In genomic region chr19:51462276-51462675, GRCh38 we compare ENCODE assay signal across 27 cellular contexts. TPM values are rescaled to one million over a fixed set of nuclear protein-coding genes. Genes with fewer than 3 reads are reported as not detected.
A peak's percentile ranks its signal among the peaks of the same experiment; 100 is the strongest.
DNase-seq lines count a peak whose midpoint lies in the region; ATAC-seq, FAIRE-seq and TF ChIP-seq lines count a peak whose summit lies in the region.
"Had no signal": no experiment of that assay in that cellular context is flagged by ENCODE, and none has a peak within 500 bp of the region (broad histone marks: within the 10 kb centered on the region; RNA-seq: fewer than 3 reads in every experiment).

No MANE protein-coding gene starts in this region.

- intact Hi-C loops in K562 (cut with micrococcal nuclease) = no loop called here
- intact Hi-C loops in posterior vena cava (cut with DNase I) = loop anchor here in 1 of 2 donors (10.0 kb wide), 1 partner anchor 193 kb away; no protein-coding TSS in a partner anchor
- intact Hi-C loops in left ventricle myocardium superior (cut with micrococcal nuclease) = no loop called here

- peaks cover 24% of the 10 kb centered on the region for H3K79me2 ChIP-seq in K562 (ENCODE audit: control insufficient read depth, insufficient read depth, low read length)

- TF ChIP-seq POLR2A in K562 (conservative IDR thresholded peaks at IDR 0.05) = no peak

- POLR2A ChIA-PET in K562 (lab: Yijun Ruan, JAX) = interaction anchor here (2.2 kb wide), 1 partner anchor 11 kb away, joined by 5 read pairs; no protein-coding TSS in a partner anchor

- H3K4me2 ChIP-seq in BLaER1 treated with 17β-estradiol and CSF1 and Interleukin-3, amounts not matched to agents 10 nM and 100 nM = peak overlapping the region in 6 of 11 experiments; percentile 64 to 91 (median 80); a peak in 11 of 22 replicates
- no peak overlapping the region for H3K4me2 ChIP-seq in K562 (ENCODE audit: insufficient read depth, low read length)

- no peaks in the 10 kb centered on the region for H3K9me3 ChIP-seq in BLaER1 treated with 17β-estradiol and CSF1 and Interleukin-3, amounts not matched to agents 10 nM and 100 nM (replicated peaks in 1 of 11)
- H3K9me3 ChIP-seq in K562 (replicated peaks; ENCODE audit: control insufficient read depth, insufficient read depth, low read depth, low read length) = no peaks in the 10 kb centered on the region
- H3K9me3 ChIP-seq: Peyer's patch, SJSA1 had no signal

- ATAC-seq in K562 = no peak
- no peak for ATAC-seq in left ventricle myocardium superior

- no peaks in the 10 kb centered on the region for H4K20me1 ChIP-seq in BLaER1 treated with 17β-estradiol and CSF1 and Interleukin-3, amounts not matched to agents 10 nM and 100 nM
- H4K20me1 ChIP-seq in K562 (replicated peaks; ENCODE audit: control insufficient read depth, insufficient read depth, low read length) = no peaks in the 10 kb centered on the region

- H3K4me3 ChIP-seq in BLaER1 treated with 17β-estradiol and CSF1 and Interleukin-3, amounts not matched to agents 10 nM and 100 nM = no peak overlapping the region
- no peak overlapping the region for H3K4me3 ChIP-seq in HL-60 (replicated peaks; ENCODE audit: insufficient read depth, low read length)
- H3K4me3 ChIP-seq in K562 = no peak overlapping the region
- H3K4me3 ChIP-seq: GM12878, GM23248, Peyer's patch, SJSA1 had no signal

- H3K27me3 ChIP-seq in BLaER1 treated with 17β-estradiol and CSF1 and Interleukin-3, amounts not matched to agents 10 nM and 100 nM = peaks cover 0 to 12% (median 0%) of the 10 kb centered on the region in 11 experiments; a peak in 6 of 22 replicates
- H3K27me3 ChIP-seq in HL-60 (ENCODE audit: insufficient read depth, poor library complexity, severe bottlenecking) (no peaks in the 10 kb centered on the region), K562 (ENCODE audit: control insufficient read depth in 2 of 2, insufficient read depth in 2 of 2, low read length in 2 of 2) (no peaks in the 10 kb centered on the region)
- H3K27me3 ChIP-seq: Peyer's patch, SJSA1 had no signal

- no peak for TF ChIP-seq EP300 in K562 (IDR thresholded peaks at IDR 0.05; ENCODE audit: low read length)

- H3K36me3 ChIP-seq in BLaER1 treated with 17β-estradiol and CSF1 and Interleukin-3, amounts not matched to agents 10 nM and 100 nM = no peaks in the 10 kb centered on the region
- no peaks in the 10 kb centered on the region for H3K36me3 ChIP-seq in K562 (ENCODE audit: control insufficient read depth, insufficient read depth, low read length)
- H3K36me3 ChIP-seq: Peyer's patch, SJSA1 had no signal

- CTCF ChIA-PET in K562 (lab: Yijun Ruan, JAX; ENCODE audit: low intra/inter-chr PET ratio) = no interaction called here

- no peak overlapping the region for H2AFZ ChIP-seq in K562 (ENCODE audit: low read depth, low read length)
- H2AFZ ChIP-seq: GM23248 had no signal

- in situ Hi-C loops in K562 (cut with MboI) = no loop called here

- H3K9me1 ChIP-seq in K562 (ENCODE audit: control insufficient read depth, insufficient read depth, low read length) = no peaks in the 10 kb centered on the region

- no peak for TF ChIP-seq RAD21 in K562 (CRISPR knock-in tag; conservative IDR thresholded peaks at IDR 0.05 in 1 of 2, IDR thresholded peaks at IDR 0.05 in 1 of 2)

- WGBS in K562 (ENCODE audit: insufficient coverage, low coverage, missing lambda C conversion rate) = 86% methylated on average over 7 of the region's 7 CpGs

- peak overlapping the region in 2 of 11 experiments; percentile 50 to 65; a peak in 2 of 22 replicates for H3K27ac ChIP-seq in BLaER1 treated with 17β-estradiol and CSF1 and Interleukin-3, amounts not matched to agents 10 nM and 100 nM
- peak overlapping the region; percentile 88 for H3K27ac ChIP-seq in HL-60 (replicated peaks)
- no peak overlapping the region for H3K27ac ChIP-seq in K562 (ENCODE audit: extremely low read depth, low read depth, low read length)
- H3K27ac ChIP-seq: GM23248, SJSA1 had no signal

- 0 out of 22 replicates have a peak overlapping the region, but pooled peaks of 1 of the 11 experiments have one; percentile 17 for H3K9ac ChIP-seq in BLaER1 treated with 17β-estradiol and CSF1 and Interleukin-3, amounts not matched to agents 10 nM and 100 nM
- H3K9ac ChIP-seq in K562 (ENCODE audit: insufficient read depth in 1 of 2, low read depth in 2 of 2, low read length in 2 of 2) = 0 out of 4 replicates have a peak overlapping the region, but pooled peaks of 1 of the 2 experiments have one; percentile 73
- H3K9ac ChIP-seq: GM23248 had no signal

- DNase-seq in HL-60 (ENCODE audit: low read depth in 1 of 2, low spot score in 1 of 2) (no peak), K562 (ENCODE audit: extremely low read depth in 1 of 4, low spot score in 3 of 4) (no peak), posterior vena cava (ENCODE audit: low spot score) (peak; percentile 74), left ventricle myocardium superior (no peak), NCI-H226 (no peak), EL (no peak)
- no peak for DNase-seq in NK-92 treated with Interleukin-12 subunit alpha and Interleukin-12 subunit beta, amount 100 ng/mL, for 24 hours (lab: John Stamatoyannopoulos, UW)
- DNase-seq: Caco-2, DMS 273 treated with DMSO at 0.1 percent for 48 hours, DMS79 treated with DMSO at 0.1 percent for 48 hours, GM23248, H9, HFFc6, MM.1S, NCI-H1092 treated with DMSO at 0.1 percent for 48 hours, NCI-H1436 treated with DMSO at 0.1 percent for 48 hours, NCI-H1930, NCI-H510A treated with DMSO at 0.1 percent for 48 hours, NCI-H774 had no signal

- no TSS peak for BruUV-seq in K562 (replicated peaks; lab: Mats Ljungman, UMichigan)

- no peak for FAIRE-seq in K562 (lab: Jason Lieb, UNC)
- FAIRE-seq: GM12878 had no signal

- TF ChIP-seq CTCF in HL-60 (IDR thresholded peaks at IDR 0.05; ENCODE audit: insufficient read depth, low read length) = no peak
- TF ChIP-seq CTCF in K562 (IDR thresholded peaks at IDR 0.05 in 2 of 3, conservative IDR thresholded peaks at IDR 0.05 in 1 of 3; ENCODE audit: insufficient read depth in 2 of 3, low read depth in 1 of 3, low read length in 3 of 3) = no peak

- H3K4me1 ChIP-seq in BLaER1 treated with 17β-estradiol and CSF1 and Interleukin-3, amounts not matched to agents 10 nM and 100 nM = peaks cover 17 to 54% (median 32%) of the 10 kb centered on the region in 10 experiments
- H3K4me1 ChIP-seq in K562 (replicated peaks in 1 of 2; ENCODE audit: control insufficient read depth in 2 of 2, insufficient read depth in 2 of 2, low read length in 2 of 2) = peaks cover 13 to 35% of the 10 kb centered on the region in 2 experiments
- H3K4me1 ChIP-seq: Caco-2, Peyer's patch, SJSA1 had no signal

RNA-seq across cellular contexts. Expression of gene SIGLEC8, which starts 4.0 kb away (rescaled TPM):
- total RNA-seq in K562 (2011; cell fraction: chromatin; rRNA removed; ENCODE audit: low replicate concordance) = 0.65 and 2.4 TPM in 2 replicates
- 0.50 and 0.79 TPM in 2 replicates for total RNA-seq in K562 (2011; cell fraction: nucleolus; rRNA removed)
- total RNA-seq in K562 (2011; cell fraction: nucleoplasm; rRNA removed) = 0.53 and 0.95 TPM in 2 replicates
- 0.45 and 0.59 TPM in 2 replicates for total RNA-seq in K562 (2014; rRNA removed)
- 0.22 and 0.29 TPM in 2 replicates for total RNA-seq in K562 (2014; rRNA removed; fragmentation: Illumina TruSeq; extraction: Trizol)
- total RNA-seq in K562 (2015; rRNA removed; fragmentation: Illumina TruSeq; extraction: Trizol) = 0.45 and 0.65 TPM in 2 replicates
- total RNA-seq in K562 (2021) = 0.44 and 0.49 TPM in 2 replicates
- 0.61 and 0.76 TPM in 2 replicates for polyA plus RNA-seq in K562 (2011; rRNA removed)
- polyA plus RNA-seq in K562 (2011; cell fraction: cytosol; rRNA removed) = 0.74 and 1.2 TPM in 2 replicates
- 1.3 and 1.8 TPM in 2 replicates for polyA plus RNA-seq in K562 (2011; cell fraction: nucleus; rRNA removed)
- 0.91 and 2.7 TPM in 2 replicates for polyA plus RNA-seq in K562 (2012)
- polyA plus RNA-seq in K562 (2014; fragmentation: Illumina TruSeq; extraction: Trizol) = 0.39 and 0.44 TPM in 2 replicates
- polyA plus RNA-seq in K562 (2014; fragmentation: Nextera tagmentation; extraction: Ambion mirVana) = under 1 TPM; 0.04 to 0.07 TPM
- 0.19 and 0.25 TPM in 2 replicates for polyA plus RNA-seq in K562 (2014; rRNA removed)
- polyA minus RNA-seq in K562 (2011; rRNA and poly(A)+ RNA removed) = 0.25 and 0.48 TPM in 2 replicates
- polyA minus RNA-seq in K562 (2011; cell fraction: cytosol; rRNA and poly(A)+ RNA removed) = 1.5 TPM in 1 of 2 replicates, not detected in the other
- polyA minus RNA-seq in K562 (2011; cell fraction: nucleus; rRNA and poly(A)+ RNA removed) = 0.54 TPM in 1 of 2 replicates, not detected in the other
- under 1 TPM; 0.19 to 0.42 TPM for total RNA-seq in posterior vena cava
- 0.15 TPM for total RNA-seq in left ventricle myocardium superior
- total RNA-seq: A673; Caco-2; CD4-positive, alpha-beta memory T cell; GM12878; GM23248; H9; HFFc6; LHCN-M2; SJSA1 had no signal
- polyA plus RNA-seq: BJ; CD4-positive, alpha-beta memory T cell; GM12878; GM23248 had no signal

RNA-seq across cellular contexts. Expression of gene CEACAM18, which starts 16.1 kb away (rescaled TPM):
- 0.67 and 0.93 TPM in 2 replicates for total RNA-seq in K562 (2011; cell fraction: chromatin; rRNA removed; ENCODE audit: low replicate concordance)
- 0.17 and 0.66 TPM in 2 replicates for total RNA-seq in K562 (2011; cell fraction: nucleolus; rRNA removed)
- total RNA-seq in K562 (2011; cell fraction: nucleoplasm; rRNA removed) = 1.0 and 1.4 TPM in 2 replicates
- total RNA-seq in K562 (2014; rRNA removed) (0.09 and 0.16 TPM in 2 replicates), K562 (2014; rRNA removed; fragmentation: Illumina TruSeq; extraction: Trizol) (0.22 TPM in 1 of 2 replicates, not detected in the other), K562 (2015; rRNA removed; fragmentation: Illumina TruSeq; extraction: Trizol) (0.18 and 0.23 TPM in 2 replicates), K562 (2021) (0.16 and 0.24 TPM in 2 replicates), posterior vena cava (not detected), left ventricle myocardium superior (not detected)
- polyA plus RNA-seq in K562 (2011; rRNA removed) (0.07 and 0.11 TPM in 2 replicates), K562 (2014; fragmentation: Illumina TruSeq; extraction: Trizol) (not detected in 2 replicates), K562 (2014; fragmentation: Nextera tagmentation; extraction: Ambion mirVana) (under 1 TPM in 1 of 2 experiments, not detected in 1; 0.08 TPM), K562 (2014; rRNA removed) (not detected in 2 replicates)
- 0.07 TPM in 1 of 2 replicates, not detected in the other for polyA plus RNA-seq in K562 (2011; cell fraction: cytosol; rRNA removed)
- polyA plus RNA-seq in K562 (2011; cell fraction: nucleus; rRNA removed) = 0.11 and 0.13 TPM in 2 replicates
- polyA plus RNA-seq in K562 (2012) = 0.06 and 0.13 TPM in 2 replicates
- 0.60 TPM in 1 of 2 replicates, not detected in the other for polyA minus RNA-seq in K562 (2011; rRNA and poly(A)+ RNA removed)
- not detected in 2 replicates for polyA minus RNA-seq in K562 (2011; cell fraction: cytosol; rRNA and poly(A)+ RNA removed)
- 0.56 TPM in 1 of 2 replicates, not detected in the other for polyA minus RNA-seq in K562 (2011; cell fraction: nucleus; rRNA and poly(A)+ RNA removed)
- total RNA-seq: A673; Caco-2; CD4-positive, alpha-beta memory T cell; GM12878; GM23248; H9; HFFc6; LHCN-M2; SJSA1 had no signal
- polyA plus RNA-seq: BJ; CD4-positive, alpha-beta memory T cell; GM12878; GM23248 had no signal

RNA-seq across cellular contexts. Expression of gene SIGLEC12, which starts 39.3 kb away (rescaled TPM):
- total RNA-seq in K562 (2011; cell fraction: chromatin; rRNA removed; ENCODE audit: low replicate concordance) = 1.7 and 3.3 TPM in 2 replicates
- 3.0 TPM in 2 replicates for total RNA-seq in K562 (2011; cell fraction: nucleolus; rRNA removed)
- total RNA-seq in K562 (2011; cell fraction: nucleoplasm; rRNA removed) = 2.5 and 2.7 TPM in 2 replicates
- total RNA-seq in K562 (2014; rRNA removed) = 0.45 and 0.69 TPM in 2 replicates
- 0.26 and 0.33 TPM in 2 replicates for total RNA-seq in K562 (2014; rRNA removed; fragmentation: Illumina TruSeq; extraction: Trizol)
- total RNA-seq in K562 (2015; rRNA removed; fragmentation: Illumina TruSeq; extraction: Trizol) = 0.83 and 0.90 TPM in 2 replicates
- total RNA-seq in K562 (2021) = 0.69 and 0.83 TPM in 2 replicates
- 1.3 and 3.1 TPM in 2 replicates for polyA plus RNA-seq in K562 (2011; rRNA removed)
- 1.9 and 2.3 TPM in 2 replicates for polyA plus RNA-seq in K562 (2011; cell fraction: cytosol; rRNA removed)
- 7.8 and 9.4 TPM in 2 replicates for polyA plus RNA-seq in K562 (2011; cell fraction: nucleus; rRNA removed)
- 0.90 and 2.6 TPM in 2 replicates for polyA plus RNA-seq in K562 (2012)
- 0.61 and 1.3 TPM in 2 replicates for polyA plus RNA-seq in K562 (2014; fragmentation: Illumina TruSeq; extraction: Trizol)
- under 1 TPM; 0.08 to 0.10 TPM for polyA plus RNA-seq in K562 (2014; fragmentation: Nextera tagmentation; extraction: Ambion mirVana)
- polyA plus RNA-seq in K562 (2014; rRNA removed) = 0.54 and 0.85 TPM in 2 replicates
- 2.0 and 2.7 TPM in 2 replicates for polyA minus RNA-seq in K562 (2011; rRNA and poly(A)+ RNA removed)
- 1.5 TPM in 1 of 2 replicates, not detected in the other for polyA minus RNA-seq in K562 (2011; cell fraction: cytosol; rRNA and poly(A)+ RNA removed)
- polyA minus RNA-seq in K562 (2011; cell fraction: nucleus; rRNA and poly(A)+ RNA removed) = 2.7 and 6.8 TPM in 2 replicates
- total RNA-seq in posterior vena cava = under 1 TPM; 0.42 to 1.00 TPM
- total RNA-seq in left ventricle myocardium superior = not detected
- total RNA-seq: A673; Caco-2; CD4-positive, alpha-beta memory T cell; GM23248; H9; HFFc6; LHCN-M2; SJSA1 had no signal
- polyA plus RNA-seq: BJ; CD4-positive, alpha-beta memory T cell; GM23248 had no signal

RNA-seq across cellular contexts. Expression of gene SIGLEC10, which starts 44.8 kb away (rescaled TPM):
- total RNA-seq in K562 (2011; cell fraction: chromatin; rRNA removed; ENCODE audit: low replicate concordance) = 0.35 TPM in 1 of 2 replicates, not detected in the other
- total RNA-seq in K562 (2011; cell fraction: nucleolus; rRNA removed) = 0.17 TPM in 1 of 2 replicates, not detected in the other
- not detected in 2 replicates for total RNA-seq in K562 (2011; cell fraction: nucleoplasm; rRNA removed)
- total RNA-seq in K562 (2014; rRNA removed) = 0.57 and 1.1 TPM in 2 replicates
- 0.26 and 0.33 TPM in 2 replicates for total RNA-seq in K562 (2014; rRNA removed; fragmentation: Illumina TruSeq; extraction: Trizol)
- total RNA-seq in K562 (2015; rRNA removed; fragmentation: Illumina TruSeq; extraction: Trizol) = 1.8 and 2.2 TPM in 2 replicates
- 0.58 and 0.95 TPM in 2 replicates for total RNA-seq in K562 (2021)
- 0.39 and 1.2 TPM in 2 replicates for polyA plus RNA-seq in K562 (2011; rRNA removed)
- 0.66 and 1.7 TPM in 2 replicates for polyA plus RNA-seq in K562 (2011; cell fraction: cytosol; rRNA removed)
- 0.97 and 2.9 TPM in 2 replicates for polyA plus RNA-seq in K562 (2011; cell fraction: nucleus; rRNA removed)
- 1.9 and 2.9 TPM in 2 replicates for polyA plus RNA-seq in K562 (2012)
- polyA plus RNA-seq in K562 (2014; fragmentation: Illumina TruSeq; extraction: Trizol) = 0.78 and 0.82 TPM in 2 replicates
- polyA plus RNA-seq in K562 (2014; fragmentation: Nextera tagmentation; extraction: Ambion mirVana) = under 1 TPM; 0.10 TPM
- polyA plus RNA-seq in K562 (2014; rRNA removed) = 0.97 and 1.3 TPM in 2 replicates
- polyA minus RNA-seq in K562 (2011; rRNA and poly(A)+ RNA removed) = 0.46 and 0.54 TPM in 2 replicates
- polyA minus RNA-seq in K562 (2011; cell fraction: cytosol; rRNA and poly(A)+ RNA removed) = 0.48 and 0.73 TPM in 2 replicates
- polyA minus RNA-seq in K562 (2011; cell fraction: nucleus; rRNA and poly(A)+ RNA removed) = 1.9 TPM in 1 of 2 replicates, not detected in the other
- total RNA-seq in posterior vena cava = 10 to 100 TPM in 1 of 2 donors, 1 to 10 TPM in 1; 3.3 to 13.5 TPM
- total RNA-seq in left ventricle myocardium superior = 0.40 TPM
- total RNA-seq: A673, Caco-2, GM23248, H9, HFFc6, LHCN-M2, SJSA1 had no signal
- polyA plus RNA-seq: BJ, GM23248 had no signal
